In the genomic region with DNA sequence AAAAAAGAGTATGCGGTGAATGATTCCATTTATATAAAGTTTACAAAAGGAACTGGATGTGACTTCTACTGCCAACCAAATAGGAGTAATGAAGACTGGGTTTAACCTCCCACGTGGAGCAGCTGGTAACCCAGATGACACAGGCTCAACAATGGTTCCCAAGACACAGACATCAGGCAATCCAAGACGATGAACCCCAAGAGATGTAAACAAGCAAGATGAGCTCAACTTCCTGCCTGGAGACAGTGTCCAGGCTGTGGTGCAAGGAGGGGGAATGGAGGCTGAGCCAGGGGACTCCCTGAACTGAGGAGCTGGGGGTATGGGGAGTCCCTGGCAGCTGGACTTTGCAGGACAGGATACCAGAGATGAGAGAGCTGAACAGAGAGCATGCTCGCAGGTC, we compare ENCODE assay signal across 1 cellular context.
TF ChIP-seq lines count a peak whose summit lies in the region.

No MANE protein-coding gene starts in this region.

TF ChIP-seq in endothelial cell of umbilical vein, 7 proteins besides CTCF, POLR2A, EP300 and RAD21 (continued from another document):
- TF ChIP-seq EZH2 (IDR thresholded peaks at IDR 0.05; ENCODE audit: borderline replicate concordance, low read depth, low read length, severe bottlenecking): no peak
- TF ChIP-seq POLR2AphosphoS5 (IDR thresholded peaks at IDR 0.05; ENCODE audit: insufficient read depth, low read depth, low read length): no peak
- TF ChIP-seq FOS (IDR thresholded peaks at IDR 0.05; ENCODE audit: borderline replicate concordance, insufficient read depth, low read length): no peak
- TF ChIP-seq, protein P1, sequence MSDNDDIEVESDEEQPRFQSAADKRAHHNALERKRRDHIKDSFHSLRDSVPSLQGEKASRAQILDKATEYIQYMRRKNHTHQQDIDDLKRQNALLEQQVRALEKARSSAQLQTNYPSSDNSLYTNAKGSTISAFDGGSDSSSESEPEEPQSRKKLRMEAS (IDR thresholded peaks at IDR 0.05; ENCODE audit: insufficient read depth, insufficient read length): no peak
- TF ChIP-seq MYC (IDR thresholded peaks at IDR 0.05; ENCODE audit: low read depth, low read length): no peak
